ENCODE assay signal across 2 cellular contexts in the genomic region with DNA sequence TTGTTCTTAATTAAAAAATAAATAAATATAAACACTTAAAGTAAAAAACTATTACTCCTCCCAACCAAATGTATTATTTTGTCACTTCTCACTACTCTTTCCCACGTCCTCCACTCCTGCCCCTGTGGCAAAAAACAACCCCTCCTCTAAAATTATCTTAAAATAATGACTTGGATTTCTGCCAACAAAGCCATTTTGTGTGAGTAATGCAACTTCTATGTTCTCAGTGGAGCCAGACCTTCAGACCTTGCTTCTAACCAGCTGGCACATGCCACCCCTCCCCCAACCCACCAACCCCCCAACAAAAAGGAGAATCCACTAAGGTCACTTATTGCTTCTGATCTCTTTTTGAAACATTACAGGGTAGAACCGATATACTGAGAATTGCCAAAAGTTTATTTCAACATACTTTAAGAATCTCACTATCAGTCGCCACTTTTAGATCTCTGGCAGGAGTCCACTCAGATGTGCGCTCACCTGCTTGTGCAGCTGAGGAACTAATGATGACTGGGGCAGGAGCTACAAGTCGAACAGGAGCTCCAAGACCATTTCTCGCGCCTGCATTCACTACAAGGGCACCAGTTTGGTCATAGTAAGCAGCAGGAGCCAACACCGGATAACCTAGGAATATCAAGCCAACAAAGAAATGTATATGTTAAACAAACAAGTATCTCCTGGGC.
TF ChIP-seq lines count a peak whose summit lies in the region.

No MANE protein-coding gene starts in this region.

TF ChIP-seq in A549, 52 proteins besides CTCF, POLR2A, EP300 and RAD21 (continued from another document):
- TF ChIP-seq FOSB (CRISPR knock-in tag; IDR thresholded peaks at IDR 0.05) (no peak), ZC3H11A (IDR thresholded peaks at IDR 0.05) (no peak), NPAS2 (CRISPR knock-in tag; IDR thresholded peaks at IDR 0.05; ENCODE audit: borderline replicate concordance) (no peak), FOSL2 (IDR thresholded peaks at IDR 0.05) (no peak), FOSL2 (CRISPR knock-in tag; IDR thresholded peaks at IDR 0.05) (no peak), KDM5A (IDR thresholded peaks at IDR 0.05) (no peak)
- TF ChIP-seq, protein P1, sequence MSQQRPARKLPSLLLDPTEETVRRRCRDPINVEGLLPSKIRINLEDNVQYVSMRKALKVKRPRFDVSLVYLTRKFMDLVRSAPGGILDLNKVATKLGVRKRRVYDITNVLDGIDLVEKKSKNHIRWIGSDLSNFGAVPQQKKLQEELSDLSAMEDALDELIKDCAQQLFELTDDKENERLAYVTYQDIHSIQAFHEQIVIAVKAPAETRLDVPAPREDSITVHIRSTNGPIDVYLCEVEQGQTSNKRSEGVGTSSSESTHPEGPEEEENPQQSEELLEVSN (IDR thresholded peaks at IDR 0.05; ENCODE audit: borderline replicate concordance, low read depth) = no peak

TF ChIP-seq in SK-N-SH, 30 proteins besides CTCF, POLR2A, EP300 and RAD21 (continued from another document):
- TF ChIP-seq TAF1 (IDR thresholded peaks at IDR 0.05; ENCODE audit: borderline replicate concordance, low read depth, low read length) (0 out of 2 replicates have a peak, but pooled peaks have one; percentile 21), MEF2A (IDR thresholded peaks at IDR 0.05; ENCODE audit: borderline replicate concordance, low read depth) (peak; percentile 28; the same call in 1 of the 2 replicates), CHD2 (IDR thresholded peaks at IDR 0.05; ENCODE audit: low read length, partially characterized antibody) (peak; percentile 95), FOXJ3 (CRISPR knock-in tag; IDR thresholded peaks at IDR 0.05) (no peak), JUND (IDR thresholded peaks at IDR 0.05) (peak; percentile 73), ELF1 (IDR thresholded peaks at IDR 0.05) (no peak), GABPA (IDR thresholded peaks at IDR 0.05; ENCODE audit: low read depth) (no peak), SIN3A (IDR thresholded peaks at IDR 0.05; ENCODE audit: borderline replicate concordance, low read depth, low read length) (peak; percentile 64; the same call in 1 of the 2 replicates), FOXM1 (IDR thresholded peaks at IDR 0.05; ENCODE audit: low read depth) (peak; percentile 62; the same call in 1 of the 2 replicates), RXRA (IDR thresholded peaks at IDR 0.05; ENCODE audit: borderline replicate concordance, low read depth) (peak; percentile 51; the same call in 1 of the 2 replicates), YY1 (IDR thresholded peaks at IDR 0.05; ENCODE audit: low read depth) (no peak), POLR2AphosphoS5 (IDR thresholded peaks at IDR 0.05; ENCODE audit: low read depth, low read length) (peak; percentile 62; the same call in 1 of the 2 replicates), FOSL2 (IDR thresholded peaks at IDR 0.05; ENCODE audit: borderline replicate concordance, low read depth) (peak; percentile 63; the same call in 1 of the 2 replicates), RCOR1 (IDR thresholded peaks at IDR 0.05; ENCODE audit: low read length) (peak; percentile 19; the same call in 1 of the 2 replicates), SMC3 (IDR thresholded peaks at IDR 0.05; ENCODE audit: low read depth, low read length) (no peak)
- TF ChIP-seq, protein P2, sequence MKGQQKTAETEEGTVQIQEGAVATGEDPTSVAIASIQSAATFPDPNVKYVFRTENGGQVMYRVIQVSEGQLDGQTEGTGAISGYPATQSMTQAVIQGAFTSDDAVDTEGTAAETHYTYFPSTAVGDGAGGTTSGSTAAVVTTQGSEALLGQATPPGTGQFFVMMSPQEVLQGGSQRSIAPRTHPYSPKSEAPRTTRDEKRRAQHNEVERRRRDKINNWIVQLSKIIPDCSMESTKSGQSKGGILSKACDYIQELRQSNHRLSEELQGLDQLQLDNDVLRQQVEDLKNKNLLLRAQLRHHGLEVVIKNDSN (IDR thresholded peaks at IDR 0.05; ENCODE audit: borderline replicate concordance, low read depth) = 0 out of 2 replicates have a peak, but pooled peaks have one; percentile 13
- TF ChIP-seq, protein P3, sequence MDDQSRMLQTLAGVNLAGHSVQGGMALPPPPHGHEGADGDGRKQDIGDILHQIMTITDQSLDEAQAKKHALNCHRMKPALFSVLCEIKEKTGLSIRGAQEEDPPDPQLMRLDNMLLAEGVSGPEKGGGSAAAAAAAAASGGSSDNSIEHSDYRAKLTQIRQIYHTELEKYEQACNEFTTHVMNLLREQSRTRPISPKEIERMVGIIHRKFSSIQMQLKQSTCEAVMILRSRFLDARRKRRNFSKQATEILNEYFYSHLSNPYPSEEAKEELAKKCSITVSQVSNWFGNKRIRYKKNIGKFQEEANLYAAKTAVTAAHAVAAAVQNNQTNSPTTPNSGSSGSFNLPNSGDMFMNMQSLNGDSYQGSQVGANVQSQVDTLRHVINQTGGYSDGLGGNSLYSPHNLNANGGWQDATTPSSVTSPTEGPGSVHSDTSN (IDR thresholded peaks at IDR 0.05) = peak; percentile 66
- TF ChIP-seq, protein P4, sequence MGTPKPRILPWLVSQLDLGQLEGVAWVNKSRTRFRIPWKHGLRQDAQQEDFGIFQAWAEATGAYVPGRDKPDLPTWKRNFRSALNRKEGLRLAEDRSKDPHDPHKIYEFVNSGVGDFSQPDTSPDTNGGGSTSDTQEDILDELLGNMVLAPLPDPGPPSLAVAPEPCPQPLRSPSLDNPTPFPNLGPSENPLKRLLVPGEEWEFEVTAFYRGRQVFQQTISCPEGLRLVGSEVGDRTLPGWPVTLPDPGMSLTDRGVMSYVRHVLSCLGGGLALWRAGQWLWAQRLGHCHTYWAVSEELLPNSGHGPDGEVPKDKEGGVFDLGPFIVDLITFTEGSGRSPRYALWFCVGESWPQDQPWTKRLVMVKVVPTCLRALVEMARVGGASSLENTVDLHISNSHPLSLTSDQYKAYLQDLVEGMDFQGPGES (IDR thresholded peaks at IDR 0.05; ENCODE audit: low read depth, low read length) = no peak
- TF ChIP-seq, protein P5, sequence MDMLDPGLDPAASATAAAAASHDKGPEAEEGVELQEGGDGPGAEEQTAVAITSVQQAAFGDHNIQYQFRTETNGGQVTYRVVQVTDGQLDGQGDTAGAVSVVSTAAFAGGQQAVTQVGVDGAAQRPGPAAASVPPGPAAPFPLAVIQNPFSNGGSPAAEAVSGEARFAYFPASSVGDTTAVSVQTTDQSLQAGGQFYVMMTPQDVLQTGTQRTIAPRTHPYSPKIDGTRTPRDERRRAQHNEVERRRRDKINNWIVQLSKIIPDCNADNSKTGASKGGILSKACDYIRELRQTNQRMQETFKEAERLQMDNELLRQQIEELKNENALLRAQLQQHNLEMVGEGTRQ (IDR thresholded peaks at IDR 0.05; ENCODE audit: borderline replicate concordance, low read depth, low read length) = no peak
- TF ChIP-seq, protein P6, sequence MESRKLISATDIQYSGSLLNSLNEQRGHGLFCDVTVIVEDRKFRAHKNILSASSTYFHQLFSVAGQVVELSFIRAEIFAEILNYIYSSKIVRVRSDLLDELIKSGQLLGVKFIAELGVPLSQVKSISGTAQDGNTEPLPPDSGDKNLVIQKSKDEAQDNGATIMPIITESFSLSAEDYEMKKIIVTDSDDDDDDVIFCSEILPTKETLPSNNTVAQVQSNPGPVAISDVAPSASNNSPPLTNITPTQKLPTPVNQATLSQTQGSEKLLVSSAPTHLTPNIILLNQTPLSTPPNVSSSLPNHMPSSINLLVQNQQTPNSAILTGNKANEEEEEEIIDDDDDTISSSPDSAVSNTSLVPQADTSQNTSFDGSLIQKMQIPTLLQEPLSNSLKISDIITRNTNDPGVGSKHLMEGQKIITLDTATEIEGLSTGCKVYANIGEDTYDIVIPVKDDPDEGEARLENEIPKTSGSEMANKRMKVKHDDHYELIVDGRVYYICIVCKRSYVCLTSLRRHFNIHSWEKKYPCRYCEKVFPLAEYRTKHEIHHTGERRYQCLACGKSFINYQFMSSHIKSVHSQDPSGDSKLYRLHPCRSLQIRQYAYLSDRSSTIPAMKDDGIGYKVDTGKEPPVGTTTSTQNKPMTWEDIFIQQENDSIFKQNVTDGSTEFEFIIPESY (IDR thresholded peaks at IDR 0.05; ENCODE audit: borderline replicate concordance, low read depth) = no peak
- TF ChIP-seq, protein P7, sequence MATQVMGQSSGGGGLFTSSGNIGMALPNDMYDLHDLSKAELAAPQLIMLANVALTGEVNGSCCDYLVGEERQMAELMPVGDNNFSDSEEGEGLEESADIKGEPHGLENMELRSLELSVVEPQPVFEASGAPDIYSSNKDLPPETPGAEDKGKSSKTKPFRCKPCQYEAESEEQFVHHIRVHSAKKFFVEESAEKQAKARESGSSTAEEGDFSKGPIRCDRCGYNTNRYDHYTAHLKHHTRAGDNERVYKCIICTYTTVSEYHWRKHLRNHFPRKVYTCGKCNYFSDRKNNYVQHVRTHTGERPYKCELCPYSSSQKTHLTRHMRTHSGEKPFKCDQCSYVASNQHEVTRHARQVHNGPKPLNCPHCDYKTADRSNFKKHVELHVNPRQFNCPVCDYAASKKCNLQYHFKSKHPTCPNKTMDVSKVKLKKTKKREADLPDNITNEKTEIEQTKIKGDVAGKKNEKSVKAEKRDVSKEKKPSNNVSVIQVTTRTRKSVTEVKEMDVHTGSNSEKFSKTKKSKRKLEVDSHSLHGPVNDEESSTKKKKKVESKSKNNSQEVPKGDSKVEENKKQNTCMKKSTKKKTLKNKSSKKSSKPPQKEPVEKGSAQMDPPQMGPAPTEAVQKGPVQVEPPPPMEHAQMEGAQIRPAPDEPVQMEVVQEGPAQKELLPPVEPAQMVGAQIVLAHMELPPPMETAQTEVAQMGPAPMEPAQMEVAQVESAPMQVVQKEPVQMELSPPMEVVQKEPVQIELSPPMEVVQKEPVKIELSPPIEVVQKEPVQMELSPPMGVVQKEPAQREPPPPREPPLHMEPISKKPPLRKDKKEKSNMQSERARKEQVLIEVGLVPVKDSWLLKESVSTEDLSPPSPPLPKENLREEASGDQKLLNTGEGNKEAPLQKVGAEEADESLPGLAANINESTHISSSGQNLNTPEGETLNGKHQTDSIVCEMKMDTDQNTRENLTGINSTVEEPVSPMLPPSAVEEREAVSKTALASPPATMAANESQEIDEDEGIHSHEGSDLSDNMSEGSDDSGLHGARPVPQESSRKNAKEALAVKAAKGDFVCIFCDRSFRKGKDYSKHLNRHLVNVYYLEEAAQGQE (IDR thresholded peaks at IDR 0.05; ENCODE audit: low read depth, low read length) = no peak
